8 cellular contexts compared by ENCODE assay signal in the genomic region with DNA sequence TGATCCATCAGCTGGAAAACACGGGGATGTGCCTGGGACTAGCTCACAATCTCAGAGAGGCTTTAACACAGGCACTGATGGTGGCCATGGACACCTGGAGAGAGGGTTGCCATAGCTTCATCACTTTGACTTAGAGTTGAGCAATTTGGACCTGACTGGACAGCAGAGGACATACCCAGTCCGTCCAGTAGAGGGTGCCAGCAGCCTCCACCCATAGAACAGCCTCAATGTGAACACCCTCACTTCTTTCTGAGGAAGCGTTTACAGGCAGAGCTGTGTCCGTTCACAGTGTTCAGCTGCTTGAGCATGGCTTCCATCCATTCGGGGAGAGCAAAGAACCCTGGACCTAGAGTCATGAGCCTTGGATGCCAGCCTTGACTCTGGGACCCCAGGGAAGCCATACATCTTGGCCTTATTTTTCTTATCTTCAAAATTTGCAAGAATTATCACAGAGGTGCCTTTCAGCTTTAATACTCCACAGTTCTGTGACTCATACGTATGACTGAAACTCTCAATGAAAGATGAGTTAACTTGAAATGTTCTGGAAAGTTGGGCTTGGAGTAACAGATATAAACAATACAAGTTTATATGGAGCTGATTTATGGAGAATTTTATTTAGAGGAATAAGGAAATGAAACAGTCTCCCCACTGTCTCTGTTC.
A peak's percentile ranks its signal among the peaks of the same experiment; 100 is the strongest.
DNase-seq lines count a peak whose midpoint lies in the region; ATAC-seq, FAIRE-seq and TF ChIP-seq lines count a peak whose summit lies in the region.

No MANE protein-coding gene starts in this region.

- in situ Hi-C loops in K562 (cut with MboI): no loop called here

- H3K4me2 ChIP-seq in K562 (ENCODE audit: insufficient read depth, low read length) (no peak overlapping the region), smooth muscle cell (peak overlapping the region; percentile 83)

- FAIRE-seq in K562 (lab: Jason Lieb, UNC): peak; percentile 96

- no TSS peak for BruUV-seq in K562 (replicated peaks; lab: Mats Ljungman, UMichigan)

- TF ChIP-seq CTCF in K562 (IDR thresholded peaks at IDR 0.05 in 2 of 3, conservative IDR thresholded peaks at IDR 0.05 in 1 of 3; ENCODE audit: insufficient read depth in 2 of 3, low read depth in 1 of 3, low read length in 3 of 3): peak; percentile 83 to 95 (median 87)
- peak; percentile 84 for TF ChIP-seq CTCF in smooth muscle cell (IDR thresholded peaks at IDR 0.05; ENCODE audit: borderline replicate concordance, insufficient read depth, poor library complexity, severe bottlenecking)

- TF ChIP-seq POLR2A in K562 (conservative IDR thresholded peaks at IDR 0.05): no peak

- no peaks in the 10 kb centered on the region for H3F3A ChIP-seq in smooth muscle cell (ENCODE audit: low read depth)

- H3K4me1 ChIP-seq in K562 (replicated peaks in 1 of 2; ENCODE audit: control insufficient read depth in 2 of 2, insufficient read depth in 2 of 2, low read length in 2 of 2): no peaks in the 10 kb centered on the region
- H3K4me1 ChIP-seq in smooth muscle cell (ENCODE audit: low read depth): peaks cover 7% of the 10 kb centered on the region

- H3K79me2 ChIP-seq in K562 (ENCODE audit: control insufficient read depth, insufficient read depth, low read length) (no peaks in the 10 kb centered on the region), smooth muscle cell (ENCODE audit: low read depth) (no peaks in the 10 kb centered on the region)

- H3K4me3 ChIP-seq in K562 (no peak overlapping the region), smooth muscle cell (no peak overlapping the region)

- DNase-seq in ELF-1 (ENCODE audit: low read depth, low spot score) (peak; percentile 86), LHCN-M2 (ENCODE audit: low read depth) (peak; percentile 45), SK-N-DZ (ENCODE audit: low spot score) (peak; percentile 81), K562 (ENCODE audit: extremely low read depth in 1 of 4, low spot score in 3 of 4) (peak; percentile 72 to 87 (median 84)), iPS-NIHi11 (ENCODE audit: low spot score) (peak; percentile 86), smooth muscle cell (lab: John Stamatoyannopoulos, UW; ENCODE audit: unreplicated experiment) (peak; percentile 29), GF-D8 (lab: John Stamatoyannopoulos, UW) (no peak)

- TF ChIP-seq EP300 in K562 (IDR thresholded peaks at IDR 0.05; ENCODE audit: low read length): no peak

- POLR2A ChIA-PET in K562 (lab: Yijun Ruan, JAX): interaction anchor here (0.6 to 1.4 kb wide), 5 partner anchors 8 to 269 kb away, joined by 3 to 6 read pairs (median 3); no protein-coding TSS in a partner anchor

- H2AFZ ChIP-seq in K562 (ENCODE audit: low read depth, low read length) (no peak overlapping the region), smooth muscle cell (ENCODE audit: low read depth) (peak overlapping the region; percentile 84)

- TF ChIP-seq RAD21 in K562 (CRISPR knock-in tag; conservative IDR thresholded peaks at IDR 0.05 in 1 of 2, IDR thresholded peaks at IDR 0.05 in 1 of 2): peak; percentile 51 to 74; a peak in 3 of 4 replicates

- H4K20me1 ChIP-seq in K562 (replicated peaks; ENCODE audit: control insufficient read depth, insufficient read depth, low read length) (peaks cover 6% of the 10 kb centered on the region; the same call in 1 of the 2 replicates), smooth muscle cell (ENCODE audit: low read depth) (no peaks in the 10 kb centered on the region)

- peak; percentile 89 for ATAC-seq in GM21576 (IDR thresholded peaks at IDR 0.05; ENCODE audit: unreplicated experiment)
- peak; percentile 100 for ATAC-seq in K562

- H3K36me3 ChIP-seq in K562 (ENCODE audit: control insufficient read depth, insufficient read depth, low read length) (no peaks in the 10 kb centered on the region), smooth muscle cell (ENCODE audit: low read depth) (no peaks in the 10 kb centered on the region)

- no peak overlapping the region for H3K9ac ChIP-seq in K562 (ENCODE audit: insufficient read depth in 1 of 2, low read depth in 2 of 2, low read length in 2 of 2)
- H3K9ac ChIP-seq in smooth muscle cell (ENCODE audit: low read depth): no peak overlapping the region

- intact Hi-C loops in K562 (cut with micrococcal nuclease): loop anchor here (2.0 to 10.0 kb wide), 4 partner anchors 143 to 394 kb away; no protein-coding TSS in a partner anchor

- WGBS in K562 (ENCODE audit: insufficient coverage, low coverage, missing lambda C conversion rate): under 1% methylated on average over 6 of the region's 6 CpGs
- WGBS in smooth muscle cell (ENCODE audit: low lambda C conversion rate): 6% methylated on average over 6 of the region's 6 CpGs

- H3K27me3 ChIP-seq in K562 (ENCODE audit: control insufficient read depth in 2 of 2, insufficient read depth in 2 of 2, low read length in 2 of 2): no peaks in the 10 kb centered on the region
- H3K27me3 ChIP-seq in smooth muscle cell (ENCODE audit: low read depth): peaks cover 10% of the 10 kb centered on the region

- CTCF ChIA-PET in K562 (lab: Yijun Ruan, JAX; ENCODE audit: low intra/inter-chr PET ratio): interaction anchor here (0.6 kb wide), 1 partner anchor 335 kb away, joined by 3 read pairs; no protein-coding TSS in a partner anchor

- H3K27ac ChIP-seq in K562 (ENCODE audit: extremely low read depth, low read depth, low read length) (no peak overlapping the region), smooth muscle cell (ENCODE audit: low read depth) (no peak overlapping the region)

- no peaks in the 10 kb centered on the region for H3K9me1 ChIP-seq in K562 (ENCODE audit: control insufficient read depth, insufficient read depth, low read length)

- H3K9me3 ChIP-seq in K562 (replicated peaks; ENCODE audit: control insufficient read depth, insufficient read depth, low read depth, low read length): no peaks in the 10 kb centered on the region
- no peaks in the 10 kb centered on the region for H3K9me3 ChIP-seq in smooth muscle cell (replicated peaks; ENCODE audit: low read depth)

TF ChIP-seq in K562, 482 proteins besides CTCF, POLR2A, EP300 and RAD21 (continues in another document):
- 0 out of 2 replicates have a peak, but pooled peaks have one; percentile 10 for TF ChIP-seq OTX1 (CRISPR knock-in tag; IDR thresholded peaks at IDR 0.05)
- peak; percentile 38 for TF ChIP-seq RFX1 (IDR thresholded peaks at IDR 0.05)
- 0 out of 2 replicates have a peak, but pooled peaks have one; percentile 22 for TF ChIP-seq KLF16 (IDR thresholded peaks at IDR 0.05)
- no peak for TF ChIP-seq ZNF695 (CRISPR knock-in tag; IDR thresholded peaks at IDR 0.05)
- TF ChIP-seq XRCC5 (IDR thresholded peaks at IDR 0.05; ENCODE audit: low read depth, low read length): peak; percentile 85
- no peak for TF ChIP-seq ZSCAN32 (CRISPR knock-in tag; IDR thresholded peaks at IDR 0.05)
- peak; percentile 62 for TF ChIP-seq SMC3 (conservative IDR thresholded peaks at IDR 0.05; ENCODE audit: insufficient read depth, low read depth, low read length)
- no peak for TF ChIP-seq CAMTA2 (CRISPR knock-in tag; conservative IDR thresholded peaks at IDR 0.05)
- TF ChIP-seq ZNF212 (CRISPR knock-in tag; IDR thresholded peaks at IDR 0.05): no peak
- peak; percentile 64; the same call in 1 of the 2 replicates for TF ChIP-seq STAG1 (CRISPR knock-in tag; IDR thresholded peaks at IDR 0.05; ENCODE audit: borderline replicate concordance)
- TF ChIP-seq, protein P1, sequence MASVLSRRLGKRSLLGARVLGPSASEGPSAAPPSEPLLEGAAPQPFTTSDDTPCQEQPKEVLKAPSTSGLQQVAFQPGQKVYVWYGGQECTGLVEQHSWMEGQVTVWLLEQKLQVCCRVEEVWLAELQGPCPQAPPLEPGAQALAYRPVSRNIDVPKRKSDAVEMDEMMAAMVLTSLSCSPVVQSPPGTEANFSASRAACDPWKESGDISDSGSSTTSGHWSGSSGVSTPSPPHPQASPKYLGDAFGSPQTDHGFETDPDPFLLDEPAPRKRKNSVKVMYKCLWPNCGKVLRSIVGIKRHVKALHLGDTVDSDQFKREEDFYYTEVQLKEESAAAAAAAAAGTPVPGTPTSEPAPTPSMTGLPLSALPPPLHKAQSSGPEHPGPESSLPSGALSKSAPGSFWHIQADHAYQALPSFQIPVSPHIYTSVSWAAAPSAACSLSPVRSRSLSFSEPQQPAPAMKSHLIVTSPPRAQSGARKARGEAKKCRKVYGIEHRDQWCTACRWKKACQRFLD (CRISPR knock-in tag; IDR thresholded peaks at IDR 0.05): no peak
- no peak for TF ChIP-seq ZNF239 (CRISPR knock-in tag; IDR thresholded peaks at IDR 0.05)
- TF ChIP-seq RB1 (IDR thresholded peaks at IDR 0.05; ENCODE audit: low read depth): 0 out of 2 replicates have a peak, but pooled peaks have one; percentile 27
- TF ChIP-seq CEBPG (CRISPR knock-in tag; IDR thresholded peaks at IDR 0.05): peak; percentile 80
- TF ChIP-seq CEBPG (tag; conservative IDR thresholded peaks at IDR 0.05 in 1 of 2, IDR thresholded peaks at IDR 0.05 in 1 of 2): peak; percentile 56 to 94
- TF ChIP-seq, protein P2, sequence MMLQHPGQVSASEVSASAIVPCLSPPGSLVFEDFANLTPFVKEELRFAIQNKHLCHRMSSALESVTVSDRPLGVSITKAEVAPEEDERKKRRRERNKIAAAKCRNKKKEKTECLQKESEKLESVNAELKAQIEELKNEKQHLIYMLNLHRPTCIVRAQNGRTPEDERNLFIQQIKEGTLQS (IDR thresholded peaks at IDR 0.05): no peak
- TF ChIP-seq, protein P2 (CRISPR knock-in tag; conservative IDR thresholded peaks at IDR 0.05): 0 out of 2 replicates have a peak, but pooled peaks have one; percentile 40
- TF ChIP-seq, protein P3, sequence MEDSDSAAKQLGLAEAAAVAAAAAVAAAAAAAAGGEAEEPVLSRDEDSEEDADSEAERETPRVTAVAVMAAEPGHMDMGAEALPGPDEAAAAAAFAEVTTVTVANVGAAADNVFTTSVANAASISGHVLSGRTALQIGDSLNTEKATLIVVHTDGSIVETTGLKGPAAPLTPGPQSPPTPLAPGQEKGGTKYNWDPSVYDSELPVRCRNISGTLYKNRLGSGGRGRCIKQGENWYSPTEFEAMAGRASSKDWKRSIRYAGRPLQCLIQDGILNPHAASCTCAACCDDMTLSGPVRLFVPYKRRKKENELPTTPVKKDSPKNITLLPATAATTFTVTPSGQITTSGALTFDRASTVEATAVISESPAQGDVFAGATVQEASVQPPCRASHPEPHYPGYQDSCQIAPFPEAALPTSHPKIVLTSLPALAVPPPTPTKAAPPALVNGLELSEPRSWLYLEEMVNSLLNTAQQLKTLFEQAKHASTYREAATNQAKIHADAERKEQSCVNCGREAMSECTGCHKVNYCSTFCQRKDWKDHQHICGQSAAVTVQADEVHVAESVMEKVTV (CRISPR knock-in tag; IDR thresholded peaks at IDR 0.05): 0 out of 2 replicates have a peak, but pooled peaks have one; percentile 25
- TF ChIP-seq FOXJ3 (CRISPR knock-in tag; IDR thresholded peaks at IDR 0.05): no peak
- peak; percentile 93 for TF ChIP-seq CEBPB (tag; IDR thresholded peaks at IDR 0.05)
